Comparison of ENCODE assay signal across 14 cellular contexts in the genomic region with DNA sequence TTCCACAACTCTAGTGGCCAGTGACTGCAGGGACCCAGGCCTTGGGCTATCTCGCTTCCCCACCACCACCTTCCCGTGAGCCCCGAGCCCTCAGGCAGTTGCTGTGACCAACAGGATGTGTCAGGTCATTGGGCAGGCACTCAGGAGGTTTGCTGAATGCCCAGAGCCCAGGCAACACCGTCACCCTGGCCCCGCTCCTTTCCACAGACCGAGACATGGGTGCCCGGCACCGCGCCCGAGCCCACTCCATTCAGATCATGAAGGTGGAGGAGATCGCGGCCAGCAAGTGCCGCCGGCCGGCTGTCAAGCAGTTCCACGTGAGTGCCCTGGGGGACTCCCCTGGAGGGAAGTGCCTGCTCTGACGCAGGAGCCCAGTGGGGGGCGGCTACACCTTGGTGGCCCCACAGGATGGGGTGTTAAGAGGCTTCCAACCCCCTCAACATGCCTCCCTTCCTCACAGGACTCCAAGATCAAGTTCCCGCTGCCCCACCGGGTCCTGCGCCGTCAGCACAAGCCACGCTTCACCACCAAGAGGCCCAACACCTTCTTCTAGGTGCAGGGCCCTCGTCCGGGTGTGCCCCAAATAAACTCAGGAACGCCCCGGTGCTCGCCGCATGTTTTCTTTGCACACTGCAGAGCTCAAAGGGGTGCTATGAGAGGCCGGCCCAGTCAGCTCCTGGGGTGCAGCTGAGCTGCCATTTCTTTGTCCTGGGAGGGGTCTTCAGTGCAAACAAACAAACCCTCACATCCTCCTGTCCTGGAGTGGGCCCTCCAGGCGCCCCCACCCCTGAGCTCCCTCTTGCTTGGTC. TPM values are rescaled to one million over a fixed set of nuclear protein-coding genes. Genes with fewer than 3 reads are reported as not detected.
DNase-seq lines count a peak whose midpoint lies in the region; ATAC-seq and TF ChIP-seq lines count a peak whose summit lies in the region.
"Had no signal": no experiment of that assay in that cellular context is flagged by ENCODE, and none has a peak within 500 bp of the region (broad histone marks: within the 10 kb centered on the region; RNA-seq: fewer than 3 reads in every experiment).

No MANE protein-coding gene starts in this region.

- H3K27ac Mint-ChIP-seq in T-helper 1 cell treated with Interleukin-12 subunit alpha and Interleukin-12 subunit beta and Interleukin-4 antibody, amounts not matched to agents 30 μg/mL and 1 μg/mL, for 36 hours, result no peak overlapping the region
- H3K27ac Mint-ChIP-seq in activated naive CD4-positive, alpha-beta T cell treated with anti-CD3 and anti-CD28 coated beads, Interleukin-2, amount 50 U/mL, for 72 hours, result peak overlapping the region; percentile 94 to 96
- no peak overlapping the region for H3K27ac Mint-ChIP-seq in glutamatergic neuron (ENCODE audit: unreplicated experiment)
- H3K27ac Mint-ChIP-seq: activated naive CD8-positive, alpha-beta T cell treated with anti-CD3 and anti-CD28 coated beads, Interleukin-2, amount 10 ng/mL, durations not matched to agents 7 days and 5 days had no signal

- TF ChIP-seq CTCF in HCT116 (IDR thresholded peaks at IDR 0.05 in 2 of 3, conservative IDR thresholded peaks at IDR 0.05 in 1 of 3; ENCODE audit: borderline replicate concordance in 1 of 3, insufficient read depth in 1 of 3, low read depth in 2 of 3, low read length in 2 of 3) (no peak), glutamatergic neuron (IDR thresholded peaks at IDR 0.05; ENCODE audit: partially characterized antibody, unreplicated experiment) (no peak)

- H3K4ac ChIP-seq in neuronal stem cell (ENCODE audit: low read length), result no peak overlapping the region

- H3K36me3 ChIP-seq in HCT116 (ENCODE audit: control insufficient read depth in 1 of 2, insufficient read depth in 2 of 2, low read length in 2 of 2), result peaks cover 20 to 46% of the 10 kb centered on the region in 2 experiments
- H3K36me3 ChIP-seq in neuronal stem cell (replicated peaks in 1 of 2; ENCODE audit: control insufficient read depth in 2 of 2, insufficient read depth in 2 of 2, low read length in 2 of 2), result peaks cover 43 to 59% of the 10 kb centered on the region in 2 donors

- H3K9ac ChIP-seq in HCT116 (ENCODE audit: low read length), result peak overlapping the region; percentile 100
- no peak overlapping the region for H3K9ac ChIP-seq in neuronal stem cell (ENCODE audit: low read depth, low read length, poor library complexity)

- H3K79me1 ChIP-seq in neuronal stem cell (ENCODE audit: low read depth, low read length), result peaks cover 18% of the 10 kb centered on the region

- H4K20me1 ChIP-seq in HCT116 (ENCODE audit: insufficient read depth), result peaks cover 17% of the 10 kb centered on the region; the same call in 1 of the 2 replicates

- H3K14ac ChIP-seq in neuronal stem cell (ENCODE audit: low read length), result no peak overlapping the region

- RAD21 ChIA-PET in HCT116 (lab: Charles Lee; ENCODE audit: low non-redundant PET in 1 of 2, low total read pairs in 2 of 2, uncharacterized antibody in 2 of 2, unreplicated experiment in 2 of 2), result no interaction called here

- H3K9me2 ChIP-seq in HCT116 (ENCODE audit: insufficient read depth), result no peaks in the 10 kb centered on the region

- POLR2A ChIA-PET in HCT116 (lab: Charles Lee), result interaction anchor here (0.8 to 4.0 kb wide), 3 partner anchors 32 to 70 kb away, joined by 4 to 34 read pairs (median 7); a partner anchor contains a TSS

- H3K4me3 Mint-ChIP-seq in T-helper 1 cell treated with Interleukin-12 subunit alpha and Interleukin-12 subunit beta and Interleukin-4 antibody, amounts not matched to agents 30 μg/mL and 1 μg/mL, for 36 hours, result peak overlapping the region; percentile 28
- H3K4me3 Mint-ChIP-seq in glutamatergic neuron (ENCODE audit: unreplicated experiment), result no peak overlapping the region
- H3K4me3 Mint-ChIP-seq: activated naive CD8-positive, alpha-beta T cell treated with anti-CD3 and anti-CD28 coated beads, Interleukin-2, amount 10 ng/mL, durations not matched to agents 7 days and 5 days had no signal

- TF ChIP-seq POLR2A in HCT116 (IDR thresholded peaks at IDR 0.05; ENCODE audit: borderline replicate concordance, extremely low read depth, insufficient read depth, insufficient read length), result no peak

- H2AK5ac ChIP-seq in neuronal stem cell (ENCODE audit: low read depth, low read length), result no peak overlapping the region

- H3K27ac ChIP-seq in HCT116 (ENCODE audit: low read depth, low read length) (peak overlapping the region; percentile 84), neuronal stem cell (replicated peaks; ENCODE audit: low read length) (no peak overlapping the region)

- intact Hi-C loops in HCT116 (cut with micrococcal nuclease), result no loop called here

- peak overlapping the region; percentile 3 for H4K8ac ChIP-seq in neuronal stem cell (ENCODE audit: low read depth, low read length)

- H2AFZ ChIP-seq in HCT116 (ENCODE audit: low read depth, low read length, poor library complexity, severe bottlenecking), result no peak overlapping the region
- H2AFZ ChIP-seq in neuronal stem cell (ENCODE audit: low read length), result no peak overlapping the region

- peaks cover 41% of the 10 kb centered on the region for H3K79me2 ChIP-seq in HCT116 (ENCODE audit: insufficient read depth, low read length)

- no peaks in the 10 kb centered on the region for H3K9me3 Mint-ChIP-seq in T-helper 1 cell treated with Interleukin-12 subunit alpha and Interleukin-12 subunit beta and Interleukin-4 antibody, amounts not matched to agents 30 μg/mL and 1 μg/mL, for 36 hours
- no peaks in the 10 kb centered on the region for H3K9me3 Mint-ChIP-seq in activated naive CD4-positive, alpha-beta T cell treated with anti-CD3 and anti-CD28 coated beads, Interleukin-2, amount 50 U/mL, for 72 hours
- H3K9me3 Mint-ChIP-seq in glutamatergic neuron (ENCODE audit: unreplicated experiment), result peaks cover 16% of the 10 kb centered on the region
- H3K9me3 Mint-ChIP-seq: activated naive CD8-positive, alpha-beta T cell treated with anti-CD3 and anti-CD28 coated beads, Interleukin-2, amount 10 ng/mL, durations not matched to agents 7 days and 5 days had no signal

- no peak overlapping the region for H2BK120ac ChIP-seq in neuronal stem cell (ENCODE audit: low read depth, low read length)

- CTCF ChIA-PET in HCT116 (lab: Charles Lee), result no interaction called here

- no peak overlapping the region for H2BK15ac ChIP-seq in neuronal stem cell (ENCODE audit: low read length)

- H3K27me3 ChIP-seq in HCT116 (ENCODE audit: insufficient read depth, low read length) (no peaks in the 10 kb centered on the region), neuronal stem cell (ENCODE audit: control insufficient read depth in 3 of 3, insufficient read depth in 3 of 3, low read depth in 1 of 3, low read length in 3 of 3) (no peaks in the 10 kb centered on the region)

- DNase-seq in T-helper 1 cell, result no peak
- DNase-seq in HCT116 (ENCODE audit: low read depth, low spot score), result no peak
- no peak for DNase-seq in activated naive CD4-positive, alpha-beta T cell treated with anti-CD3 and anti-CD28 coated beads, Interleukin-2, amount 50 U/mL, for 72 hours (ENCODE audit: low spot score in 2 of 2)
- no peak for DNase-seq in neuronal stem cell (ENCODE audit: low spot score)
- no peak for DNase-seq in NK-92 treated with Interleukin-12 subunit alpha and Interleukin-12 subunit beta, amount 100 ng/mL, for 24 hours (lab: John Stamatoyannopoulos, UW)
- DNase-seq in GDM1 (lab: John Stamatoyannopoulos, UW), result no peak
- DNase-seq in glutamatergic neuron, result no peak
- DNase-seq: activated naive CD8-positive, alpha-beta T cell treated with anti-CD3 and anti-CD28 coated beads, Interleukin-2, amount 10 ng/mL, durations not matched to agents 7 days and 5 days; effector memory CD4-positive, alpha-beta T cell; hypothalamus; NCI-H226; stimulated activated CD4-positive, alpha-beta T cell treated with anti-CD3 and anti-CD28 coated beads, Interleukin-12 subunit alpha, Interleukin-12 subunit beta, amount 100 ng/mL, for 4 hours had no signal

- no peak overlapping the region for H2BK12ac ChIP-seq in neuronal stem cell (ENCODE audit: low read length)

- H4K91ac ChIP-seq in neuronal stem cell (ENCODE audit: low read depth, low read length, poor library complexity), result no peak overlapping the region

- H3K4me2 ChIP-seq in HCT116 (ENCODE audit: low read length) (peak overlapping the region; percentile 92), neuronal stem cell (ENCODE audit: insufficient read depth, low read length, poor library complexity, severe bottlenecking) (no peak overlapping the region)

- H3K4me3 ChIP-seq in HCT116 (replicated peaks in 1 of 2; ENCODE audit: low read depth in 1 of 2, low read length in 2 of 2), result no peak overlapping the region
- no peak overlapping the region for H3K4me3 ChIP-seq in neuronal stem cell (ENCODE audit: low read length in 2 of 2)

- no peaks in the 10 kb centered on the region for H3K27me3 Mint-ChIP-seq in T-helper 1 cell treated with Interleukin-12 subunit alpha and Interleukin-12 subunit beta and Interleukin-4 antibody, amounts not matched to agents 30 μg/mL and 1 μg/mL, for 36 hours (ENCODE audit: low read depth)
- H3K27me3 Mint-ChIP-seq in glutamatergic neuron (ENCODE audit: unreplicated experiment), result peaks cover 11% of the 10 kb centered on the region
- H3K27me3 Mint-ChIP-seq: activated naive CD8-positive, alpha-beta T cell treated with anti-CD3 and anti-CD28 coated beads, Interleukin-2, amount 10 ng/mL, durations not matched to agents 7 days and 5 days had no signal

- WGBS in neuronal stem cell (ENCODE audit: extremely low coverage in 2 of 2, insufficient read length in 2 of 2, insufficient replicate concordance in 1 of 2), 2 donors, result no CpG with 5 or more reads among the region's 31 CpGs

- H3K18ac ChIP-seq in neuronal stem cell (ENCODE audit: low read length), result no peak overlapping the region

- no peak for ATAC-seq in HCT116
- no peak for ATAC-seq in activated naive CD4-positive, alpha-beta T cell treated with anti-CD3 and anti-CD28 coated beads, Interleukin-2, amount 50 U/mL, for 72 hours

- no peak for TF ChIP-seq RAD21 in HCT116 (IDR thresholded peaks at IDR 0.05; ENCODE audit: low read depth)

- H3K9me3 ChIP-seq in HCT116 (ENCODE audit: control insufficient read depth in 1 of 2, insufficient read depth in 1 of 2, low read depth in 1 of 2, low read length in 2 of 2) (no peaks in the 10 kb centered on the region), neuronal stem cell (replicated peaks in 1 of 2; ENCODE audit: control insufficient read depth in 2 of 2, insufficient read depth in 1 of 2, low read depth in 1 of 2, low read length in 2 of 2) (peaks cover 0 to 2% of the 10 kb centered on the region in 2 donors)

- no TSS peak for BruUV-seq in HCT116 (replicated peaks; lab: Mats Ljungman, UMichigan)

- no peak overlapping the region for H2BK5ac ChIP-seq in neuronal stem cell (ENCODE audit: low read length)

- no peak overlapping the region for H3K23ac ChIP-seq in neuronal stem cell (ENCODE audit: low read depth, low read length, poor library complexity)

- H3K36me3 Mint-ChIP-seq in T-helper 1 cell treated with Interleukin-12 subunit alpha and Interleukin-12 subunit beta and Interleukin-4 antibody, amounts not matched to agents 30 μg/mL and 1 μg/mL, for 36 hours (ENCODE audit: low read depth), result peaks cover 40% of the 10 kb centered on the region
- H3K36me3 Mint-ChIP-seq in activated naive CD4-positive, alpha-beta T cell treated with anti-CD3 and anti-CD28 coated beads, Interleukin-2, amount 50 U/mL, for 72 hours, result peaks cover 40 to 43% of the 10 kb centered on the region in 2 donors
- no peaks in the 10 kb centered on the region for H3K36me3 Mint-ChIP-seq in glutamatergic neuron (ENCODE audit: unreplicated experiment)

- H3K4me1 ChIP-seq in HCT116 (ENCODE audit: control insufficient read depth in 1 of 2, insufficient read depth in 2 of 2, low read length in 2 of 2) (peaks cover 39 to 64% of the 10 kb centered on the region in 2 experiments), neuronal stem cell (ENCODE audit: control insufficient read depth in 2 of 2, insufficient read depth in 1 of 2, low read depth in 1 of 2, low read length in 2 of 2) (peaks cover 13% of the 10 kb centered on the region in 2 donors)

- peaks cover 17% of the 10 kb centered on the region for H3K4me1 Mint-ChIP-seq in T-helper 1 cell treated with Interleukin-12 subunit alpha and Interleukin-12 subunit beta and Interleukin-4 antibody, amounts not matched to agents 30 μg/mL and 1 μg/mL, for 36 hours (ENCODE audit: low read depth)
- H3K4me1 Mint-ChIP-seq in glutamatergic neuron (ENCODE audit: low read depth, unreplicated experiment), result peaks cover 10% of the 10 kb centered on the region

RNA-seq across cellular contexts. Expression of a gene that starts 3.2 kb away (rescaled TPM):
- total RNA-seq in HCT116 (2021; ENCODE audit: unreplicated experiment) (3,525 TPM), glutamatergic neuron (ENCODE audit: unreplicated experiment) (1,135 TPM)
- polyA plus RNA-seq in HCT116 (2012), result 5,441 and 5,557 TPM in 2 replicates
- total RNA-seq in activated naive CD4-positive, alpha-beta T cell treated with anti-CD3 and anti-CD28 coated beads, Interleukin-2, amount 50 U/mL, for 72 hours, result 1,000 to 10,000 TPM; 3,079 to 3,707 TPM
- polyA plus RNA-seq in neuronal stem cell (2013, experiment 1 of 2), result 3,857 TPM
- polyA plus RNA-seq in neuronal stem cell (2013, experiment 2 of 2), result 3,701 TPM

RNA-seq across cellular contexts. Expression of a gene that starts 8.8 kb away (rescaled TPM):
- total RNA-seq in HCT116 (2021; ENCODE audit: unreplicated experiment) (0.59 TPM), glutamatergic neuron (ENCODE audit: unreplicated experiment) (4.3 TPM)
- 0.32 and 0.34 TPM in 2 replicates for polyA plus RNA-seq in HCT116 (2012)
- 1 to 10 TPM; 1.5 to 2.0 TPM for total RNA-seq in activated naive CD4-positive, alpha-beta T cell treated with anti-CD3 and anti-CD28 coated beads, Interleukin-2, amount 50 U/mL, for 72 hours
- 0.08 TPM for polyA plus RNA-seq in neuronal stem cell (2013, experiment 1 of 2)
- polyA plus RNA-seq in neuronal stem cell (2013, experiment 2 of 2), result 0.19 TPM
- total RNA-seq: A172 had no signal

RNA-seq across cellular contexts. Expression of a gene that starts 15.1 kb away (rescaled TPM):
- 5.7 TPM for total RNA-seq in HCT116 (2021; ENCODE audit: unreplicated experiment)
- 3.7 and 3.8 TPM in 2 replicates for polyA plus RNA-seq in HCT116 (2012)
- total RNA-seq in activated naive CD4-positive, alpha-beta T cell treated with anti-CD3 and anti-CD28 coated beads, Interleukin-2, amount 50 U/mL, for 72 hours, result 100 to 1,000 TPM; 204 to 237 TPM
- polyA plus RNA-seq in neuronal stem cell (2013, experiment 1 of 2), result 3.2 TPM
- 3.3 TPM for polyA plus RNA-seq in neuronal stem cell (2013, experiment 2 of 2)
- 1.3 TPM for total RNA-seq in glutamatergic neuron (ENCODE audit: unreplicated experiment)

RNA-seq across cellular contexts. Expression of a gene that starts 41.6 kb away (rescaled TPM):
- total RNA-seq in HCT116 (2021; ENCODE audit: unreplicated experiment), result 0.96 TPM
- 0.98 and 1.7 TPM in 2 replicates for polyA plus RNA-seq in HCT116 (2012)
- 10 to 100 TPM in 1 of 2 donors, 1 to 10 TPM in 1; 6.3 to 10.5 TPM for total RNA-seq in activated naive CD4-positive, alpha-beta T cell treated with anti-CD3 and anti-CD28 coated beads, Interleukin-2, amount 50 U/mL, for 72 hours
- 2.2 TPM for polyA plus RNA-seq in neuronal stem cell (2013, experiment 1 of 2)
- 1.8 TPM for polyA plus RNA-seq in neuronal stem cell (2013, experiment 2 of 2)
- total RNA-seq in glutamatergic neuron (ENCODE audit: unreplicated experiment), result not detected
- total RNA-seq: A172 had no signal

Comparison
In these comparisons a context has a peak if more than half of its experiments do, and no peak if none do; other contexts are left out.
1. H3K27ac Mint-ChIP-seq: peak in activated naive CD4-positive, alpha-beta T cell treated with anti-CD3 and anti-CD28 coated beads, Interleukin-2, amount 50 U/mL, for 72 hours (2 of 2); none in T-helper 1 cell treated with Interleukin-12 subunit alpha and Interleukin-12 subunit beta and Interleukin-4 antibody, amounts not matched to agents 30 μg/mL and 1 μg/mL, for 36 hours (single experiment) and glutamatergic neuron (single experiment).
2. RNA of a gene that starts 15.1 kb away (total RNA-seq): 204 to 237 TPM in activated naive CD4-positive, alpha-beta T cell treated with anti-CD3 and anti-CD28 coated beads, Interleukin-2, amount 50 U/mL, for 72 hours; 5.7 TPM in HCT116 (single experiment) and 1.3 TPM in glutamatergic neuron (single experiment); every median in the first group is over 10 times any median in the second.